Comparison of ENCODE assay signal across 1 cellular context in genomic region chr6:108667984-108668383, GRCh38.
TF ChIP-seq lines count a peak whose summit lies in the region.

No MANE protein-coding gene starts in this region.

TF ChIP-seq in H1, 55 proteins besides CTCF, POLR2A, EP300 and RAD21 (continued from another document):
- TF ChIP-seq E2F6 (IDR thresholded peaks at IDR 0.05) (peak; percentile 25; the same call in 1 of the 2 replicates), KDM1A (IDR thresholded peaks at IDR 0.05; ENCODE audit: borderline replicate concordance, low read length) (no peak), BRCA1 (IDR thresholded peaks at IDR 0.05; ENCODE audit: low read depth, low read length) (no peak), KDM4A (IDR thresholded peaks at IDR 0.05; ENCODE audit: low read depth, low read length, severe bottlenecking) (no peak), USF2 (IDR thresholded peaks at IDR 0.05; ENCODE audit: low read length) (peak; percentile 63), CBX8 (IDR thresholded peaks at IDR 0.05; ENCODE audit: borderline replicate concordance, low read depth, low read length) (no peak), POLR2AphosphoS5 (IDR thresholded peaks at IDR 0.05; ENCODE audit: low read depth, low read length) (no peak), BACH1 (IDR thresholded peaks at IDR 0.05; ENCODE audit: low read length) (no peak), ATF3 (IDR thresholded peaks at IDR 0.05; ENCODE audit: insufficient read depth, low read depth, low read length) (no peak), GTF2F1 (IDR thresholded peaks at IDR 0.05; ENCODE audit: borderline replicate concordance, low read depth, low read length) (no peak), SUZ12 (IDR thresholded peaks at IDR 0.05; ENCODE audit: low read length) (no peak), MAFK (IDR thresholded peaks at IDR 0.05; ENCODE audit: low read depth, low read length) (no peak), EZH2 (IDR thresholded peaks at IDR 0.05; ENCODE audit: low read depth, low read length, severe bottlenecking) (no peak), SP2 (IDR thresholded peaks at IDR 0.05; ENCODE audit: low read length) (no peak)
